In the genomic region with DNA sequence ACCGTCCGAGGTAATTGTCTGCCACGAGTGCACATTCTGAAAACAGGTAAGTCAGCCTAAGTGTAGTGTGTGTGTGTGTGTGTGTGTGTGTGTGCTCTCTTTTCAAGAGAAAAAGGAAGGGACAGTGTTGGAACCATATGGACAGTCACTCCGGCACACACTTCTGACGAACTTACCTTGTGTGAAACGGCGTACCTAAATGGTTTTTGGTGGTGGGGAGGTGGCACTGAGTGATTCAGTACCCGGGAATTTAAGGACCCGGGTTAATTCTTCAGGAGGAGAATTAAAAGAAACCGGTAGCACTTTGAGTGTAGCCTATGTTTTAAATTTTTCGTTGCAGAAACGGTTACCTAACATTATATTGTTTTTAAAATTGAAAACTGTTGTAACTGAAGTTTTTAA, we compare ENCODE assay signal across 8 cellular contexts.
DNase-seq lines count a peak whose midpoint lies in the region; ATAC-seq and TF ChIP-seq lines count a peak whose summit lies in the region.

No MANE protein-coding gene starts in this region.

- ATAC-seq in DND-41 (ENCODE audit: insufficient read depth, low read depth) (no peak), GM19023 (IDR thresholded peaks at IDR 0.05; ENCODE audit: unreplicated experiment) (no peak)
- ATAC-seq in effector memory CD8-positive, alpha-beta T cell (replicated peaks): peak; percentile 4

- H3K9me3 ChIP-seq in DND-41 (ENCODE audit: insufficient read depth, low read length, severe bottlenecking): no peaks in the 10 kb centered on the region

- peaks cover 34% of the 10 kb centered on the region for H3K36me3 ChIP-seq in DND-41 (ENCODE audit: insufficient read depth, low read length)

- H3K4me3 ChIP-seq in DND-41 (ENCODE audit: low read depth in 1 of 2, low read length in 2 of 2) (peak overlapping the region; percentile 66 to 97), LNCaP clone FGC (ENCODE audit: low read depth, low read length) (peak overlapping the region; percentile 91)

- DNase-seq in DND-41 (no peak), LNCaP clone FGC (ENCODE audit: low read depth) (no peak), nephron progenitor cell (no peak), SW 1271 (lab: John Stamatoyannopoulos, UW) (no peak), iPS-NIHi11 (ENCODE audit: low spot score) (no peak)
- no peak for DNase-seq in effector memory CD8-positive, alpha-beta T cell
- no peak for DNase-seq in stimulated activated CD8-positive, alpha-beta memory T cell treated with anti-CD3 and anti-CD28 coated beads, Interleukin-4, amount 100 ng/mL, for 48 hours

- H3K36me3 Mint-ChIP-seq in effector memory CD8-positive, alpha-beta T cell (ENCODE audit: insufficient read depth): peaks cover 60% of the 10 kb centered on the region
- peaks cover 46% of the 10 kb centered on the region for H3K36me3 Mint-ChIP-seq in nephron progenitor cell (ENCODE audit: low read depth)

- H3K9me3 Mint-ChIP-seq in effector memory CD8-positive, alpha-beta T cell: no peaks in the 10 kb centered on the region
- no peaks in the 10 kb centered on the region for H3K9me3 Mint-ChIP-seq in nephron progenitor cell

- H3K79me2 ChIP-seq in DND-41 (ENCODE audit: insufficient read depth, low read length): peaks cover 88% of the 10 kb centered on the region

- H3K4me1 ChIP-seq in DND-41 (ENCODE audit: insufficient read depth, low read length): peaks cover 46% of the 10 kb centered on the region

- no peaks in the 10 kb centered on the region for H3K27me3 ChIP-seq in DND-41 (ENCODE audit: insufficient read depth, low read length, poor library complexity)

- peak overlapping the region; percentile 92 to 98 for H3K4me3 Mint-ChIP-seq in effector memory CD8-positive, alpha-beta T cell
- peak overlapping the region; percentile 100 for H3K4me3 Mint-ChIP-seq in nephron progenitor cell

- H3K27me3 Mint-ChIP-seq in effector memory CD8-positive, alpha-beta T cell: no peaks in the 10 kb centered on the region
- no peaks in the 10 kb centered on the region for H3K27me3 Mint-ChIP-seq in nephron progenitor cell (ENCODE audit: low read depth, poor library complexity)

- H3K27ac Mint-ChIP-seq in effector memory CD8-positive, alpha-beta T cell: peak overlapping the region; percentile 96 to 98
- peak overlapping the region; percentile 100 for H3K27ac Mint-ChIP-seq in nephron progenitor cell

- H3K4me1 Mint-ChIP-seq in effector memory CD8-positive, alpha-beta T cell (ENCODE audit: low read depth in 2 of 2): peaks cover 15 to 30% of the 10 kb centered on the region in 2 donors
- peaks cover 32% of the 10 kb centered on the region for H3K4me1 Mint-ChIP-seq in nephron progenitor cell

- H4K20me1 ChIP-seq in DND-41 (ENCODE audit: insufficient read depth, low read length): peaks cover 20% of the 10 kb centered on the region

- TF ChIP-seq CTCF in DND-41 (IDR thresholded peaks at IDR 0.05; ENCODE audit: borderline replicate concordance, extremely low read depth, low read length, poor library complexity, severe bottlenecking): no peak
- no peak for TF ChIP-seq CTCF in LNCaP clone FGC (IDR thresholded peaks at IDR 0.05; ENCODE audit: control insufficient read depth, extremely low read depth, insufficient read depth)
- TF ChIP-seq CTCF in nephron progenitor cell (IDR thresholded peaks at IDR 0.05): no peak

- H2AFZ ChIP-seq in DND-41 (ENCODE audit: low read depth, low read length): peak overlapping the region; percentile 98

- H3K4me2 ChIP-seq in DND-41 (ENCODE audit: insufficient read depth, low read length): peak overlapping the region; percentile 87

- peak overlapping the region; percentile 70 for H3K9ac ChIP-seq in DND-41 (ENCODE audit: low read depth, low read length)

- peak overlapping the region; percentile 99 for H3K27ac ChIP-seq in DND-41 (ENCODE audit: low read length)
